Comparison of ENCODE assay signal across 1 cellular context in the genomic region with DNA sequence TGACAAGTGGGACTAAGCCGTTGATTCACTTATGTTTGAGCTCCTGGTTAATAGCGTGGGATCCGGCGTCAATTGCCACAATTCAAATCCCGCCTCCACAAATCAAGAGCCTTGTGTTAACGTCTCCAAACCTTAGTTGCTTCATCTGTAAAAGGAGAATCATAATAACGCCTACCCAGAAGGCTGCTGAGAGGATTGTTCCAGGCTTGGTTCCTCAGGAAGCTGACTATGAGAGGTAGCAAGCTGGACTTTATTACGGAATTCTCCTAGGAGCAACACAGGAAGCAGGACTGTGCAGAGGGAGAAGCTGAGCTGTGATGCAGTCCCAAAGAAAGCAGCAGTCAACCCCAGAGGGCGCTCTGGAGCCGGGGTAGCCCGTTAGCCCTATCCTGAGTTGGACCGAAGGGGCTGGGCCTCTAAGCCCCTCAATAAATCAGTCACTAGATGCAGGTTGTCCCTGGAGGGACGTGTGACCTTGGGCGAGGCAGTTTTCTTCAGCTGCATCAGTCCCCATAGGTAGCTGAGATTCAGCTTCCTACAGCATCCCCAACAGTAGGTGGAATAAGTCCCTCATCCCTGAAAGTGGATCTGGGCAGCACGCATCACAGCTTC.
TF ChIP-seq lines count a peak whose summit lies in the region.

No MANE protein-coding gene starts in this region.

TF ChIP-seq in A549, 52 proteins besides CTCF, POLR2A, EP300 and RAD21:
- TF ChIP-seq, protein P1, sequence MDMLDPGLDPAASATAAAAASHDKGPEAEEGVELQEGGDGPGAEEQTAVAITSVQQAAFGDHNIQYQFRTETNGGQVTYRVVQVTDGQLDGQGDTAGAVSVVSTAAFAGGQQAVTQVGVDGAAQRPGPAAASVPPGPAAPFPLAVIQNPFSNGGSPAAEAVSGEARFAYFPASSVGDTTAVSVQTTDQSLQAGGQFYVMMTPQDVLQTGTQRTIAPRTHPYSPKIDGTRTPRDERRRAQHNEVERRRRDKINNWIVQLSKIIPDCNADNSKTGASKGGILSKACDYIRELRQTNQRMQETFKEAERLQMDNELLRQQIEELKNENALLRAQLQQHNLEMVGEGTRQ (IDR thresholded peaks at IDR 0.05): no peak
- TF ChIP-seq PHF8 (IDR thresholded peaks at IDR 0.05; ENCODE audit: borderline replicate concordance, low read depth): no peak
- no peak for TF ChIP-seq NFE2L2 (conservative IDR thresholded peaks at IDR 0.05; ENCODE audit: low read length)
- TF ChIP-seq JUN (IDR thresholded peaks at IDR 0.05): no peak
- TF ChIP-seq, protein P2, sequence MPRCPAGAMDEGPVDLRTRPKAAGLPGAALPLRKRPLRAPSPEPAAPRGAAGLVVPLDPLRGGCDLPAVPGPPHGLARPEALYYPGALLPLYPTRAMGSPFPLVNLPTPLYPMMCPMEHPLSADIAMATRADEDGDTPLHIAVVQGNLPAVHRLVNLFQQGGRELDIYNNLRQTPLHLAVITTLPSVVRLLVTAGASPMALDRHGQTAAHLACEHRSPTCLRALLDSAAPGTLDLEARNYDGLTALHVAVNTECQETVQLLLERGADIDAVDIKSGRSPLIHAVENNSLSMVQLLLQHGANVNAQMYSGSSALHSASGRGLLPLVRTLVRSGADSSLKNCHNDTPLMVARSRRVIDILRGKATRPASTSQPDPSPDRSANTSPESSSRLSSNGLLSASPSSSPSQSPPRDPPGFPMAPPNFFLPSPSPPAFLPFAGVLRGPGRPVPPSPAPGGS (IDR thresholded peaks at IDR 0.05): no peak
- TF ChIP-seq TP53 (CRISPR knock-in tag; IDR thresholded peaks at IDR 0.05): no peak
- no peak for TF ChIP-seq HOXB5 (CRISPR knock-in tag; IDR thresholded peaks at IDR 0.05)
- no peak for TF ChIP-seq KDM1A (IDR thresholded peaks at IDR 0.05; ENCODE audit: low read depth)
- no peak for TF ChIP-seq RFX5 (IDR thresholded peaks at IDR 0.05)
- TF ChIP-seq MAFK (IDR thresholded peaks at IDR 0.05; ENCODE audit: partially characterized antibody): no peak
- no peak for TF ChIP-seq MYC (IDR thresholded peaks at IDR 0.05; ENCODE audit: borderline replicate concordance, low read length)
- no peak for TF ChIP-seq RCOR1 (IDR thresholded peaks at IDR 0.05; ENCODE audit: low read depth, low read length)
- no peak for TF ChIP-seq FOXS1 (CRISPR knock-in tag; IDR thresholded peaks at IDR 0.05)
- TF ChIP-seq HDAC2 (IDR thresholded peaks at IDR 0.05): no peak
- TF ChIP-seq ESRRA (IDR thresholded peaks at IDR 0.05; ENCODE audit: borderline replicate concordance, low read length): no peak
- TF ChIP-seq EHMT2 (IDR thresholded peaks at IDR 0.05; ENCODE audit: low read depth): no peak
- TF ChIP-seq CBX2 (IDR thresholded peaks at IDR 0.05; ENCODE audit: borderline replicate concordance, low read depth): no peak
- no peak for TF ChIP-seq RNF2 (IDR thresholded peaks at IDR 0.05; ENCODE audit: borderline replicate concordance, low read depth)
- TF ChIP-seq RARB (CRISPR knock-in tag; IDR thresholded peaks at IDR 0.05): no peak
- no peak for TF ChIP-seq KDM5A (IDR thresholded peaks at IDR 0.05)
